ENCODE assay signal across 18 cellular contexts in genomic region chr1:88029142-88029541, GRCh38.
A peak's percentile ranks its signal among the peaks of the same experiment; 100 is the strongest.
DNase-seq lines count a peak whose midpoint lies in the region; FAIRE-seq and TF ChIP-seq lines count a peak whose summit lies in the region.
"Had no signal": no experiment of that assay in that cellular context is flagged by ENCODE, and none has a peak within 500 bp of the region (broad histone marks: within the 10 kb centered on the region; RNA-seq: fewer than 3 reads in every experiment).

No MANE protein-coding gene starts in this region.

- no peaks in the 10 kb centered on the region for H3K36me3 Mint-ChIP-seq in activated CD4-positive, alpha-beta memory T cell treated with anti-CD3 and anti-CD28 coated beads, Interleukin-2, amount 10 ng/mL, durations not matched to agents 7 days and 5 days (ENCODE audit: low read depth)

- no peak overlapping the region for H3K27ac ChIP-seq in small intestine (ENCODE audit: low read depth in 1 of 2, low read length in 1 of 2)
- H3K27ac ChIP-seq: 22Rv1, HL-60, left lung had no signal

- 16 to 68% (median 42%) methylated on average over 2 of the region's 2 CpGs for WGBS in small intestine, 3 donors

- peak; percentile 59 for FAIRE-seq in small intestine (lab: Jason Lieb, UNC)
- FAIRE-seq: GM18507 had no signal

- H3K4me1 Mint-ChIP-seq in activated CD4-positive, alpha-beta memory T cell treated with anti-CD3 and anti-CD28 coated beads, Interleukin-2, amount 10 ng/mL, durations not matched to agents 7 days and 5 days: no peaks in the 10 kb centered on the region
- H3K4me1 Mint-ChIP-seq: activated naive CD8-positive, alpha-beta T cell treated with anti-CD3 and anti-CD28 coated beads, Interleukin-2, amount 50 U/mL, for 24 hours had no signal

- peaks cover 2% of the 10 kb centered on the region for H3K9me3 Mint-ChIP-seq in activated CD4-positive, alpha-beta memory T cell treated with anti-CD3 and anti-CD28 coated beads, Interleukin-2, amount 10 ng/mL, durations not matched to agents 7 days and 5 days
- H3K9me3 Mint-ChIP-seq: activated T-cell treated with anti-CD3 and anti-CD28 coated beads, Interleukin-2, amount 50 U/mL, for 24 hours had no signal

- H3K4me3 ChIP-seq in cardiac fibroblast (replicated peaks in 1 of 2; ENCODE audit: low read depth in 2 of 2, low read length in 2 of 2) (no peak overlapping the region), small intestine (ENCODE audit: low read depth in 1 of 2, low read length in 2 of 2) (no peak overlapping the region)
- H3K4me3 ChIP-seq: left lung had no signal

- DNase-seq in DMS 273 (lab: John Stamatoyannopoulos, UW; ENCODE audit: unreplicated experiment) (peak; percentile 1), DMS 273 treated with DMSO at 0.1 percent for 48 hours (lab: John Stamatoyannopoulos, UW) (no peak), cardiac fibroblast (ENCODE audit: low read depth in 2 of 2) (peak; percentile 38 to 62), iPS DF 19.7 (ENCODE audit: low read depth, low spot score) (peak; percentile 15), small intestine (peak; percentile 76), medulla oblongata (ENCODE audit: extremely low spot score) (no peak), NCI-H2081 (lab: John Stamatoyannopoulos, UW) (no peak)
- DNase-seq in activated CD4-positive, alpha-beta memory T cell treated with anti-CD3 and anti-CD28 coated beads, Interleukin-2, amount 10 ng/mL, durations not matched to agents 7 days and 5 days: no peak
- DNase-seq: activated CD4-positive, alpha-beta T cell treated with anti-CD3 and anti-CD28 coated beads for 48 hours; activated naive CD8-positive, alpha-beta T cell treated with anti-CD3 and anti-CD28 coated beads, Interleukin-2, amount 50 U/mL, for 24 hours; activated T-cell treated with anti-CD3 and anti-CD28 coated beads, Interleukin-2, amount 50 U/mL, for 24 hours; CD4-positive, alpha-beta T cell; left lung; NCI-H1048; T-helper 2 cell had no signal

- H3K27me3 Mint-ChIP-seq in activated CD4-positive, alpha-beta memory T cell treated with anti-CD3 and anti-CD28 coated beads, Interleukin-2, amount 10 ng/mL, durations not matched to agents 7 days and 5 days: peaks cover 3% of the 10 kb centered on the region

- H3K4me3 Mint-ChIP-seq in activated CD4-positive, alpha-beta memory T cell treated with anti-CD3 and anti-CD28 coated beads, Interleukin-2, amount 10 ng/mL, durations not matched to agents 7 days and 5 days: no peak overlapping the region
- H3K4me3 Mint-ChIP-seq: activated naive CD8-positive, alpha-beta T cell treated with anti-CD3 and anti-CD28 coated beads, Interleukin-2, amount 50 U/mL, for 24 hours; activated T-cell treated with anti-CD3 and anti-CD28 coated beads, Interleukin-2, amount 50 U/mL, for 24 hours; CD4-positive, alpha-beta T cell had no signal

- H3K27me3 ChIP-seq in small intestine (ENCODE audit: control insufficient read depth in 2 of 2, insufficient read depth in 2 of 2, low read length in 2 of 2): no peaks in the 10 kb centered on the region
- H3K27me3 ChIP-seq: left lung had no signal

- H3K27ac Mint-ChIP-seq in activated CD4-positive, alpha-beta memory T cell treated with anti-CD3 and anti-CD28 coated beads, Interleukin-2, amount 10 ng/mL, durations not matched to agents 7 days and 5 days: no peak overlapping the region
- H3K27ac Mint-ChIP-seq: activated naive CD8-positive, alpha-beta T cell treated with anti-CD3 and anti-CD28 coated beads, Interleukin-2, amount 50 U/mL, for 24 hours; activated T-cell treated with anti-CD3 and anti-CD28 coated beads, Interleukin-2, amount 50 U/mL, for 24 hours; CD4-positive, alpha-beta T cell had no signal

- TF ChIP-seq CTCF in cardiac fibroblast (IDR thresholded peaks at IDR 0.05; ENCODE audit: low read depth, low read length): peak; percentile 9

- POLR2A ChIA-PET in activated CD4-positive, alpha-beta memory T cell treated with anti-CD3 and anti-CD28 coated beads, Interleukin-2, amount 10 ng/mL, durations not matched to agents 7 days and 5 days (lab: Charles Lee): no interaction called here

- no peaks in the 10 kb centered on the region for H3K9me3 ChIP-seq in small intestine (ENCODE audit: control insufficient read depth, low read depth)
- H3K9me3 ChIP-seq: left lung had no signal

- CTCF ChIA-PET in activated CD4-positive, alpha-beta memory T cell treated with anti-CD3 and anti-CD28 coated beads, Interleukin-2, amount 10 ng/mL, durations not matched to agents 7 days and 5 days (lab: Charles Lee): no interaction called here

- H3K36me3 ChIP-seq in small intestine (ENCODE audit: control insufficient read depth in 2 of 2, insufficient read depth in 2 of 2, low read length in 2 of 2): no peaks in the 10 kb centered on the region
- H3K36me3 ChIP-seq: left lung had no signal

- H3K4me1 ChIP-seq in small intestine (ENCODE audit: control insufficient read depth in 2 of 2, insufficient read depth in 1 of 2, low read depth in 1 of 2, low read length in 1 of 2): no peaks in the 10 kb centered on the region
- H3K4me1 ChIP-seq: left lung had no signal

Comparison
In these comparisons a context has a peak if more than half of its experiments do, and no peak if none do; other contexts are left out.
1. DNase-seq: peak in DMS 273 (single experiment), cardiac fibroblast (2 of 2), iPS DF 19.7 (single experiment) and small intestine (single experiment); none in DMS 273 treated with DMSO at 0.1 percent for 48 hours (single experiment), medulla oblongata (single experiment), activated CD4-positive, alpha-beta memory T cell treated with anti-CD3 and anti-CD28 coated beads, Interleukin-2, amount 10 ng/mL, durations not matched to agents 7 days and 5 days (single experiment) and NCI-H2081 (0 of 2).